Comparison of ENCODE assay signal across 8 cellular contexts in the genomic region with DNA sequence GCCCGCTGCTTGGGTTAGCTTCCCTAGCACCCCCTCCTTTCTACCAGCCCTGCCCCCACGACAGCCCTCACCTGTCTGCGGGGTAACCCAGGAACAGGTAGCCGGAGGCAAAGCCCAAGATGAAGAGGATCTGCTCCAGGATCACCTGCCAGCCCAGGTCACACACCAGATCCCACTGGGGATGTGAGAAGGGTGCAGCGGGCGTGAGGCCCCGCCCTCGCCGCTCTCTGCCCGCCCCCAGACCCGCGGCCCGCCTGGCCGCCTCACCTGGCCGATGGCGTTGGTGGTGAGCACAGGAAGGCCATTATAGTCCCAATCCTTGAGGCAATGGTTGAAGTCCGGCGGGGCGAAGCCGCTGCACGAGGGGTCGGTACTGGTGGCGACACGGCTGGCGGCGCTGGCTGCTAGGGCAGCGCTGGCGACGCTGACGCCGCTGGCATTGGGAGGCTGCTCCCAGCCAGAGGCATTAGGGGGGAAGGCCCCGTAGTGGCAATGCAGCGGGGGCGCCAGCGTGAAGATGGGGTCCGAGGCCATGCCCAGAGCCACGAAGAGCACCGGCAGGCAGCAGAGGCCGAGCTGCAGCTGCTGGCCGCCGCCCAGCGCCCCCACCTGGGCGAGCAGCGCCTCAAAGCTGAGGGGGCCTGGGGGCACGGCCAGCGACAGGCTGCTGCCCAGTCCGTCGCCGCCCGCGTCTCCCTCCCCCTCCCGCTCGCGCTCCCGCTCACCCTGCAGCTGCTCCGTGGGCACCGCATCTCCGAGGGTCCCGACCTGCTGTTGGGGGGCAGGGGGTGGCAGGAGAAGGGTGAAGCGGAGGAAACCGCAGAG. TPM values are rescaled to one million over a fixed set of nuclear protein-coding genes. Genes with fewer than 3 reads are reported as not detected.
DNase-seq lines count a peak whose midpoint lies in the region; ATAC-seq, FAIRE-seq and TF ChIP-seq lines count a peak whose summit lies in the region.

No MANE protein-coding gene starts in this region.

- no peak for FAIRE-seq in H54 (lab: Jason Lieb, UNC)

- peak overlapping the region; percentile 29 for H3K27ac ChIP-seq in hepatocyte

- H3K9me3 Mint-ChIP-seq in activated naive CD8-positive, alpha-beta T cell treated with anti-CD3 and anti-CD28 coated beads, Interleukin-2, amount 10 ng/mL, durations not matched to agents 7 days and 5 days, result no peaks in the 10 kb centered on the region

- TF ChIP-seq POLR2A in H54 (IDR thresholded peaks at IDR 0.05; ENCODE audit: low read depth, low read length), result no peak

- H3K36me3 ChIP-seq in hepatocyte (replicated peaks; ENCODE audit: insufficient read depth, low read depth), result no peaks in the 10 kb centered on the region

- H2AFZ ChIP-seq in hepatocyte, result peak overlapping the region; percentile 91

- DNase-seq in NCI-H146 (lab: John Stamatoyannopoulos, UW) (peak; percentile 40), NCI-H146 treated with DMSO at 0.1 percent for 48 hours (lab: John Stamatoyannopoulos, UW; ENCODE audit: unreplicated experiment) (no peak), hepatocyte (ENCODE audit: low spot score) (peak; percentile 42), skeletal muscle cell (ENCODE audit: low read depth) (no peak), H54 (ENCODE audit: insufficient read length, low spot score) (no peak), COLO829 (ENCODE audit: low spot score) (no peak), NCI-H2081 treated with DMSO at 0.1 percent for 48 hours (lab: John Stamatoyannopoulos, UW) (no peak)
- DNase-seq in activated naive CD8-positive, alpha-beta T cell treated with anti-CD3 and anti-CD28 coated beads, Interleukin-2, amount 10 ng/mL, durations not matched to agents 7 days and 5 days, result no peak

- no peaks in the 10 kb centered on the region for H3K4me1 ChIP-seq in hepatocyte (ENCODE audit: insufficient read depth)

- H3K9me2 ChIP-seq in hepatocyte (replicated peaks; ENCODE audit: insufficient read depth), result no peaks in the 10 kb centered on the region

- H3K4me2 ChIP-seq in hepatocyte, result peak overlapping the region; percentile 99

- no peaks in the 10 kb centered on the region for H3K9me3 ChIP-seq in hepatocyte (ENCODE audit: low read depth)

- no peak overlapping the region for H3K27ac Mint-ChIP-seq in activated naive CD8-positive, alpha-beta T cell treated with anti-CD3 and anti-CD28 coated beads, Interleukin-2, amount 10 ng/mL, durations not matched to agents 7 days and 5 days

- peak overlapping the region; percentile 46 for H3K4me3 Mint-ChIP-seq in activated naive CD8-positive, alpha-beta T cell treated with anti-CD3 and anti-CD28 coated beads, Interleukin-2, amount 10 ng/mL, durations not matched to agents 7 days and 5 days

- peak; percentile 21 for TF ChIP-seq CTCF in hepatocyte (IDR thresholded peaks at IDR 0.05; ENCODE audit: poor library complexity)

- H3K79me2 ChIP-seq in hepatocyte, result no peaks in the 10 kb centered on the region

- POLR2A ChIA-PET in activated naive CD8-positive, alpha-beta T cell treated with anti-CD3 and anti-CD28 coated beads, Interleukin-2, amount 10 ng/mL, durations not matched to agents 7 days and 5 days (lab: Charles Lee), result interaction anchor here (0.6 to 1.7 kb wide), 2 partner anchors 31 to 839 kb away, joined by 5 to 6 read pairs; partner anchors contain the start of gene PABPN1

- H3K4me3 ChIP-seq in hepatocyte (peak overlapping the region; percentile 68), skeletal muscle cell (ENCODE audit: low read depth, low read length) (peak overlapping the region; percentile 84)

- peaks cover 41% of the 10 kb centered on the region for H3K27me3 Mint-ChIP-seq in activated naive CD8-positive, alpha-beta T cell treated with anti-CD3 and anti-CD28 coated beads, Interleukin-2, amount 10 ng/mL, durations not matched to agents 7 days and 5 days

- H3K36me3 Mint-ChIP-seq in activated naive CD8-positive, alpha-beta T cell treated with anti-CD3 and anti-CD28 coated beads, Interleukin-2, amount 10 ng/mL, durations not matched to agents 7 days and 5 days, result peaks cover 2% of the 10 kb centered on the region

- H3K27me3 ChIP-seq in hepatocyte, result no peaks in the 10 kb centered on the region

- H4K20me1 ChIP-seq in hepatocyte (ENCODE audit: insufficient read depth, poor library complexity, severe bottlenecking), result no peaks in the 10 kb centered on the region

- WGBS in hepatocyte (ENCODE audit: low lambda C conversion rate, missing lambda C conversion rate), result 14% methylated on average over 34 of the region's 61 CpGs

- ATAC-seq in activated naive CD8-positive, alpha-beta T cell treated with anti-CD3 and anti-CD28 coated beads, Interleukin-2, amount 10 ng/mL, durations not matched to agents 7 days and 5 days (ENCODE audit: low read depth), result no peak

- H3K4me1 Mint-ChIP-seq in activated naive CD8-positive, alpha-beta T cell treated with anti-CD3 and anti-CD28 coated beads, Interleukin-2, amount 10 ng/mL, durations not matched to agents 7 days and 5 days, result peaks cover 6% of the 10 kb centered on the region

RNA-seq across cellular contexts. Expression of gene SLC22A17, which starts 0.8 kb away (rescaled TPM):
- total RNA-seq in activated naive CD8-positive, alpha-beta T cell treated with anti-CD3 and anti-CD28 coated beads, Interleukin-2, amount 10 ng/mL, durations not matched to agents 7 days and 5 days, result 1 to 10 TPM; 3.4 to 4.8 TPM
- total RNA-seq in hepatocyte, result 31.9 and 44.4 TPM in 2 replicates
- polyA plus RNA-seq in hepatocyte, result 62.9 and 79.2 TPM in 2 replicates

RNA-seq across cellular contexts. Expression of gene EFS, which starts 13.1 kb away (rescaled TPM):
- total RNA-seq in activated naive CD8-positive, alpha-beta T cell treated with anti-CD3 and anti-CD28 coated beads, Interleukin-2, amount 10 ng/mL, durations not matched to agents 7 days and 5 days, result not detected
- total RNA-seq in hepatocyte, result 9.7 and 10.2 TPM in 2 replicates
- polyA plus RNA-seq in hepatocyte, result 21.5 and 21.9 TPM in 2 replicates

RNA-seq across cellular contexts. Expression of gene IL25, which starts 20.7 kb away (rescaled TPM):
- total RNA-seq in activated naive CD8-positive, alpha-beta T cell treated with anti-CD3 and anti-CD28 coated beads, Interleukin-2, amount 10 ng/mL, durations not matched to agents 7 days and 5 days, result under 1 TPM in 1 of 2 experiments, not detected in 1; 0.39 TPM
- not detected in 2 replicates for total RNA-seq in hepatocyte
- polyA plus RNA-seq in hepatocyte, result not detected in 2 replicates

RNA-seq across cellular contexts. Expression of gene CMTM5, which starts 25.0 kb away (rescaled TPM):
- total RNA-seq in activated naive CD8-positive, alpha-beta T cell treated with anti-CD3 and anti-CD28 coated beads, Interleukin-2, amount 10 ng/mL, durations not matched to agents 7 days and 5 days, result not detected
- not detected in 2 replicates for total RNA-seq in hepatocyte
- 0.23 and 0.28 TPM in 2 replicates for polyA plus RNA-seq in hepatocyte

RNA-seq across cellular contexts. Expression of gene PABPN1, which starts 30.6 kb away (rescaled TPM):
- 100 to 1,000 TPM; 207 to 208 TPM for total RNA-seq in activated naive CD8-positive, alpha-beta T cell treated with anti-CD3 and anti-CD28 coated beads, Interleukin-2, amount 10 ng/mL, durations not matched to agents 7 days and 5 days
- 94.1 and 116 TPM in 2 replicates for total RNA-seq in hepatocyte
- polyA plus RNA-seq in hepatocyte, result 213 and 245 TPM in 2 replicates

Comparison
In these comparisons a context has a peak if more than half of its experiments do, and no peak if none do; other contexts are left out.
1. DNase-seq: peak in NCI-H146 (single experiment) and hepatocyte (single experiment); none in NCI-H146 treated with DMSO at 0.1 percent for 48 hours (single experiment), activated naive CD8-positive, alpha-beta T cell treated with anti-CD3 and anti-CD28 coated beads, Interleukin-2, amount 10 ng/mL, durations not matched to agents 7 days and 5 days (single experiment), skeletal muscle cell (single experiment), H54 (single experiment), COLO829 (single experiment) and NCI-H2081 treated with DMSO at 0.1 percent for 48 hours (single experiment).
2. RNA of gene EFS, which starts 13.1 kb away (total RNA-seq): 9.7 to 10.2 TPM in hepatocyte; not detected in activated naive CD8-positive, alpha-beta T cell treated with anti-CD3 and anti-CD28 coated beads, Interleukin-2, amount 10 ng/mL, durations not matched to agents 7 days and 5 days; every median in the first group is over 10 times any median in the second.